ENCODE assay signal across 10 cellular contexts in genomic region chr12:109054124-109054513, GRCh38. TPM values are rescaled to one million over a fixed set of nuclear protein-coding genes. Genes with fewer than 3 reads are reported as not detected.
A peak's percentile ranks its signal among the peaks of the same experiment; 100 is the strongest.
DNase-seq lines count a peak whose midpoint lies in the region; ATAC-seq and TF ChIP-seq lines count a peak whose summit lies in the region.
"Not testable (repeated sequence)": the region's sequence is repeated elsewhere in the genome, so short reads cannot be mapped to it uniquely, and the experiment has no call there.
"Had no signal": no experiment of that assay in that cellular context is flagged by ENCODE, and none has a peak within 500 bp of the region (broad histone marks: within the 10 kb centered on the region; RNA-seq: fewer than 3 reads in every experiment).

No MANE protein-coding gene starts in this region.

- H3K9me3 Mint-ChIP-seq in CD4-positive, CD25-positive, alpha-beta regulatory T cell; activated CD8-positive, alpha-beta memory T cell treated with anti-CD3 and anti-CD28 coated beads, Interleukin-2, amount 10 ng/mL, durations not matched to agents 7 days and 5 days (ENCODE audit: low read depth): not testable (repeated sequence)

- in situ Hi-C loops in mammary epithelial cell (cut with MboI; ENCODE audit: low sequenced_read_pairs in 2 of 2): not testable (repeated sequence)

- dilution Hi-C loops in mammary epithelial cell (cut with HindIII; ENCODE audit: low sequenced_read_pairs): not testable (repeated sequence)

- H3K36me3 ChIP-seq in CD4-positive, CD25-positive, alpha-beta regulatory T cell (ENCODE audit: control insufficient read depth, insufficient read depth, low read length); OCI-LY1 (ENCODE audit: insufficient read depth, low read length); mammary epithelial cell (ENCODE audit: insufficient read depth, low read length); neural cell (ENCODE audit: insufficient read depth, low read length): not testable (repeated sequence)
- H3K36me3 ChIP-seq in subcutaneous abdominal adipose tissue (ENCODE audit: control insufficient read depth in 5 of 5, insufficient read depth in 5 of 5, low read length in 5 of 5): peaks cover 5 to 17% (median 7%) of the 10 kb centered on the region in 5 donors

- peak overlapping the region; percentile 81 for H3K4me2 ChIP-seq in OCI-LY1 (ENCODE audit: low read length)
- peak overlapping the region; percentile 84 for H3K4me2 ChIP-seq in mammary epithelial cell (ENCODE audit: insufficient read depth, low read depth, low read length)
- not testable (repeated sequence) for H3K4me2 ChIP-seq in neural cell (ENCODE audit: low read length)

- peaks cover 11 to 25% (median 13%) of the 10 kb centered on the region in 4 donors for H3K4me1 Mint-ChIP-seq in CD4-positive, CD25-positive, alpha-beta regulatory T cell
- H3K4me1 Mint-ChIP-seq in activated CD8-positive, alpha-beta memory T cell treated with anti-CD3 and anti-CD28 coated beads, Interleukin-2, amount 10 ng/mL, durations not matched to agents 7 days and 5 days: peaks cover 15% of the 10 kb centered on the region

- not testable (repeated sequence) for H3F3A ChIP-seq in OCI-LY1 (ENCODE audit: insufficient read depth, low read length); neural cell (ENCODE audit: insufficient read depth, low read length, poor library complexity, severe bottlenecking)

- not testable (repeated sequence) for H3K9me2 ChIP-seq in OCI-LY1 (ENCODE audit: low read depth, low read length); neural cell (ENCODE audit: insufficient read depth, low read length)

- H3K27me3 ChIP-seq in CD4-positive, CD25-positive, alpha-beta regulatory T cell (ENCODE audit: control insufficient read depth, insufficient read depth, low read length); OCI-LY1 (ENCODE audit: insufficient read depth, low read length); mammary epithelial cell (ENCODE audit: insufficient read depth, low read length); right cardiac atrium (ENCODE audit: control insufficient read depth, insufficient read depth); neural cell (ENCODE audit: insufficient read depth, low read depth, low read length); subcutaneous abdominal adipose tissue (ENCODE audit: control insufficient read depth in 5 of 5, insufficient read depth in 4 of 5, low read length in 5 of 5): not testable (repeated sequence)

- not testable (repeated sequence) for H3K79me2 ChIP-seq in OCI-LY1 (ENCODE audit: insufficient read depth, low read length); mammary epithelial cell (ENCODE audit: insufficient read depth, low read length)
- peaks cover 22% of the 10 kb centered on the region for H3K79me2 ChIP-seq in neural cell (replicated peaks; ENCODE audit: insufficient read depth, low read length)

- intact Hi-C loops in mammary epithelial cell (cut with micrococcal nuclease); right cardiac atrium (cut with DNase I): not testable (repeated sequence)

- H3K27me3 Mint-ChIP-seq in CD4-positive, CD25-positive, alpha-beta regulatory T cell; activated CD8-positive, alpha-beta memory T cell treated with anti-CD3 and anti-CD28 coated beads, Interleukin-2, amount 10 ng/mL, durations not matched to agents 7 days and 5 days: not testable (repeated sequence)

- H3K9me3 ChIP-seq in CD4-positive, CD25-positive, alpha-beta regulatory T cell (ENCODE audit: control insufficient read depth in 2 of 2, low read length in 2 of 2); OCI-LY1 (ENCODE audit: low read length); mammary epithelial cell (replicated peaks; ENCODE audit: insufficient read depth, low read length); right cardiac atrium (ENCODE audit: control insufficient read depth, low read length); neural cell (ENCODE audit: low read length); subcutaneous abdominal adipose tissue (ENCODE audit: control insufficient read depth in 5 of 5, low read length in 5 of 5): not testable (repeated sequence)

- H4K20me1 ChIP-seq in OCI-LY1 (ENCODE audit: insufficient read depth, low read length); mammary epithelial cell (ENCODE audit: insufficient read depth, low read length); neural cell (ENCODE audit: insufficient read depth): not testable (repeated sequence)

- peak overlapping the region; percentile 83 to 99 (median 96) for H3K27ac Mint-ChIP-seq in CD4-positive, CD25-positive, alpha-beta regulatory T cell
- H3K27ac Mint-ChIP-seq in activated CD8-positive, alpha-beta memory T cell treated with anti-CD3 and anti-CD28 coated beads, Interleukin-2, amount 10 ng/mL, durations not matched to agents 7 days and 5 days: peak overlapping the region; percentile 96

- TF ChIP-seq EP300 in neural cell (conservative IDR thresholded peaks at IDR 0.05; ENCODE audit: poor library complexity, severe bottlenecking): not testable (repeated sequence)

- not testable (repeated sequence) for TF ChIP-seq RAD21 in neural cell (conservative IDR thresholded peaks at IDR 0.05)

- peaks cover 18% of the 10 kb centered on the region for H3K36me3 Mint-ChIP-seq in CD4-positive, CD25-positive, alpha-beta regulatory T cell
- not testable (repeated sequence) for H3K36me3 Mint-ChIP-seq in activated CD8-positive, alpha-beta memory T cell treated with anti-CD3 and anti-CD28 coated beads, Interleukin-2, amount 10 ng/mL, durations not matched to agents 7 days and 5 days

- not testable (repeated sequence) for DNase-seq in CD4-positive, CD25-positive, alpha-beta regulatory T cell; activated CD8-positive, alpha-beta memory T cell treated with anti-CD3 and anti-CD28 coated beads, Interleukin-2, amount 10 ng/mL, durations not matched to agents 7 days and 5 days; mammary epithelial cell; right cardiac atrium

- H2AFZ ChIP-seq in OCI-LY1 (ENCODE audit: low read length); neural cell (ENCODE audit: low read depth, low read length): not testable (repeated sequence)
- H2AFZ ChIP-seq in mammary epithelial cell (ENCODE audit: low read depth, low read length): peak overlapping the region; percentile 98

- H3K4me3 Mint-ChIP-seq in CD4-positive, CD25-positive, alpha-beta regulatory T cell: peak overlapping the region; percentile 94 to 97 (median 96)
- H3K4me3 Mint-ChIP-seq in activated CD8-positive, alpha-beta memory T cell treated with anti-CD3 and anti-CD28 coated beads, Interleukin-2, amount 10 ng/mL, durations not matched to agents 7 days and 5 days: peak overlapping the region; percentile 88

- 100% methylated on average over 3 of the region's 4 CpGs for WGBS in mammary epithelial cell (ENCODE audit: low coverage, missing lambda C conversion rate)
- WGBS in right cardiac atrium: 84% methylated on average over 4 of the region's 4 CpGs

- not testable (repeated sequence) for BruUV-seq in mammary epithelial cell (replicated peaks; lab: Mats Ljungman, UMichigan)

- ATAC-seq in CD4-positive, CD25-positive, alpha-beta regulatory T cell (ENCODE audit: low read depth in 2 of 2): peak; percentile 6 to 7
- peak; percentile 1 for ATAC-seq in GM21723 (IDR thresholded peaks at IDR 0.05; ENCODE audit: unreplicated experiment)
- ATAC-seq in activated CD8-positive, alpha-beta memory T cell treated with anti-CD3 and anti-CD28 coated beads, Interleukin-2, amount 10 ng/mL, durations not matched to agents 7 days and 5 days: peak; percentile 4
- not testable (repeated sequence) for ATAC-seq in right cardiac atrium

- peaks cover 20% of the 10 kb centered on the region for H3K4me1 ChIP-seq in CD4-positive, CD25-positive, alpha-beta regulatory T cell (ENCODE audit: control insufficient read depth, insufficient read depth, low read length, poor library complexity, severe bottlenecking)
- peaks cover 16% of the 10 kb centered on the region for H3K4me1 ChIP-seq in OCI-LY1 (ENCODE audit: insufficient read depth, low read length, severe bottlenecking)
- H3K4me1 ChIP-seq in mammary epithelial cell (ENCODE audit: insufficient read depth, low read length): peaks cover 11% of the 10 kb centered on the region
- not testable (repeated sequence) for H3K4me1 ChIP-seq in right cardiac atrium (ENCODE audit: control insufficient read depth, insufficient read depth, low read length)
- peaks cover 0 to 48% (median 33%) of the 10 kb centered on the region in 5 donors for H3K4me1 ChIP-seq in subcutaneous abdominal adipose tissue (ENCODE audit: control insufficient read depth in 5 of 5, insufficient read depth in 5 of 5, low read length in 5 of 5)

- peak overlapping the region; percentile 97 for H3K4me3 ChIP-seq in CD4-positive, CD25-positive, alpha-beta regulatory T cell (ENCODE audit: low read depth, low read length)
- H3K4me3 ChIP-seq in OCI-LY1 (ENCODE audit: low read depth, low read length, poor library complexity, severe bottlenecking) (peak overlapping the region; percentile 95), right cardiac atrium (ENCODE audit: low read length) (peak overlapping the region; percentile 91), neural cell (ENCODE audit: low read length) (peak overlapping the region; percentile 99), subcutaneous abdominal adipose tissue (ENCODE audit: low read depth in 1 of 5, low read length in 5 of 5) (peak overlapping the region in 3 of 5 donors; percentile 22 to 97 (median 90))
- H3K4me3 ChIP-seq in mammary epithelial cell (replicated peaks in 1 of 3; ENCODE audit: insufficient read depth in 1 of 3, low read depth in 2 of 3, low read length in 3 of 3): not testable (repeated sequence)

- not testable (repeated sequence) for TF ChIP-seq CTCF in OCI-LY1 (IDR thresholded peaks at IDR 0.05; ENCODE audit: low read length); mammary epithelial cell (conservative IDR thresholded peaks at IDR 0.05 in 1 of 2, IDR thresholded peaks at IDR 0.05 in 1 of 2; ENCODE audit: extremely low read depth in 1 of 2, insufficient read depth in 1 of 2, low read depth in 1 of 2, low read length in 2 of 2); neural cell (IDR thresholded peaks at IDR 0.05; ENCODE audit: poor library complexity, severe bottlenecking)

- CTCF ChIA-PET in activated CD8-positive, alpha-beta memory T cell treated with anti-CD3 and anti-CD28 coated beads, Interleukin-2, amount 10 ng/mL, durations not matched to agents 7 days and 5 days (lab: Charles Lee): interaction anchor here (1.2 to 1.9 kb wide), 4 partner anchors 38 to 436 kb away, joined by 4 to 8 read pairs (median 6); partner anchors contain the start of gene ALKBH2
- CTCF ChIA-PET in mammary epithelial cell (lab: Charles Lee; ENCODE audit: low non-redundant PET): not testable (repeated sequence)

- peak overlapping the region; percentile 86 for H3K27ac ChIP-seq in CD4-positive, CD25-positive, alpha-beta regulatory T cell (ENCODE audit: insufficient read depth, low read length, poor library complexity, severe bottlenecking)
- H3K27ac ChIP-seq in OCI-LY1 (ENCODE audit: low read depth, low read length, poor library complexity, severe bottlenecking); mammary epithelial cell (ENCODE audit: insufficient read depth, low read depth, low read length); right cardiac atrium (ENCODE audit: low read length); neural cell (ENCODE audit: low read length): not testable (repeated sequence)
- H3K27ac ChIP-seq in subcutaneous abdominal adipose tissue (ENCODE audit: low read depth, low read length): peak overlapping the region; percentile 93

- H3K9ac ChIP-seq in OCI-LY1 (ENCODE audit: low read length) (peak overlapping the region; percentile 86; the same call in 1 of the 2 replicates), subcutaneous abdominal adipose tissue (ENCODE audit: low read length in 5 of 5) (peak overlapping the region in 3 of 5 donors; percentile 97 to 99 (median 98))
- H3K9ac ChIP-seq in mammary epithelial cell (ENCODE audit: insufficient read depth, low read length); neural cell (ENCODE audit: low read length): not testable (repeated sequence)

RNA-seq across cellular contexts. Expression of gene USP30, which starts 1.7 kb away (rescaled TPM):
- 21.0 TPM for total RNA-seq in CD4-positive, CD25-positive, alpha-beta regulatory T cell
- polyA plus RNA-seq in CD4-positive, CD25-positive, alpha-beta regulatory T cell: 10 to 100 TPM; 10.7 to 14.2 (median 11.6) TPM
- 1 to 10 TPM; 5.9 to 8.7 TPM for total RNA-seq in activated CD8-positive, alpha-beta memory T cell treated with anti-CD3 and anti-CD28 coated beads, Interleukin-2, amount 10 ng/mL, durations not matched to agents 7 days and 5 days
- total RNA-seq in mammary epithelial cell (10 to 100 TPM; 10.0 to 13.5 TPM), right cardiac atrium (10 to 100 TPM; 10.1 to 12.7 (median 11.7) TPM)
- polyA plus RNA-seq in mammary epithelial cell (6.1 TPM), right cardiac atrium (7.5 TPM), neural cell (37.2 and 40.6 TPM in 2 replicates)
- polyA minus RNA-seq in mammary epithelial cell (44.2 TPM), neural cell (38.9 and 39.0 TPM in 2 replicates)

RNA-seq across cellular contexts. Expression of gene SVOP, which starts 33.3 kb away (rescaled TPM):
- total RNA-seq in CD4-positive, CD25-positive, alpha-beta regulatory T cell: not detected
- polyA plus RNA-seq in CD4-positive, CD25-positive, alpha-beta regulatory T cell: not detected
- not detected for total RNA-seq in activated CD8-positive, alpha-beta memory T cell treated with anti-CD3 and anti-CD28 coated beads, Interleukin-2, amount 10 ng/mL, durations not matched to agents 7 days and 5 days
- total RNA-seq in mammary epithelial cell (under 1 TPM in 1 of 2 donors, not detected in 1; under 0.01 TPM), right cardiac atrium (under 1 TPM; 0.03 to 0.45 (median 0.11) TPM)
- polyA plus RNA-seq in mammary epithelial cell (not detected), right cardiac atrium (0.32 TPM), neural cell (41.3 and 47.4 TPM in 2 replicates)
- polyA minus RNA-seq in mammary epithelial cell (not detected), neural cell (64.5 and 73.5 TPM in 2 replicates)
- total RNA-seq: H1; T-helper 2 cell treated with Interferon-gamma antibody and Interleukin-4, amounts not matched to agents 100 ng/mL and 5 ng/mL, for 36 hours had no signal

RNA-seq across cellular contexts. Expression of gene ALKBH2, which starts 39.2 kb away (rescaled TPM):
- total RNA-seq in CD4-positive, CD25-positive, alpha-beta regulatory T cell: 8.7 TPM
- 10 to 100 TPM; 10.6 to 24.9 (median 13.5) TPM for polyA plus RNA-seq in CD4-positive, CD25-positive, alpha-beta regulatory T cell
- 10 to 100 TPM; 14.0 to 17.2 TPM for total RNA-seq in activated CD8-positive, alpha-beta memory T cell treated with anti-CD3 and anti-CD28 coated beads, Interleukin-2, amount 10 ng/mL, durations not matched to agents 7 days and 5 days
- total RNA-seq in mammary epithelial cell (10 to 100 TPM; 15.2 to 23.9 TPM), right cardiac atrium (10 to 100 TPM in 1 of 4 donors, 1 to 10 TPM in 3; 7.4 to 12.2 (median 7.6) TPM)
- polyA plus RNA-seq in mammary epithelial cell (23.1 TPM), right cardiac atrium (12.2 TPM), neural cell (44.0 and 51.8 TPM in 2 replicates)
- polyA minus RNA-seq in mammary epithelial cell (34.9 TPM), neural cell (13.5 and 14.9 TPM in 2 replicates)

RNA-seq across cellular contexts. Expression of gene UNG, which starts 43.3 kb away (rescaled TPM):
- total RNA-seq in CD4-positive, CD25-positive, alpha-beta regulatory T cell: 8.9 TPM
- 10 to 100 TPM; 24.1 to 42.2 (median 37.1) TPM for polyA plus RNA-seq in CD4-positive, CD25-positive, alpha-beta regulatory T cell
- total RNA-seq in activated CD8-positive, alpha-beta memory T cell treated with anti-CD3 and anti-CD28 coated beads, Interleukin-2, amount 10 ng/mL, durations not matched to agents 7 days and 5 days: 10 to 100 TPM; 53.7 to 75.6 TPM
- total RNA-seq in mammary epithelial cell (10 to 100 TPM; 34.2 to 37.7 TPM), right cardiac atrium (10 to 100 TPM; 10.3 to 16.6 (median 13.2) TPM)
- polyA plus RNA-seq in mammary epithelial cell (38.6 TPM), right cardiac atrium (10.3 TPM), neural cell (38.4 and 42.5 TPM in 2 replicates)
- polyA minus RNA-seq in mammary epithelial cell (32.7 TPM), neural cell (30.2 and 32.1 TPM in 2 replicates)
